Comparison of ENCODE assay signal across 20 cellular contexts in the genomic region with DNA sequence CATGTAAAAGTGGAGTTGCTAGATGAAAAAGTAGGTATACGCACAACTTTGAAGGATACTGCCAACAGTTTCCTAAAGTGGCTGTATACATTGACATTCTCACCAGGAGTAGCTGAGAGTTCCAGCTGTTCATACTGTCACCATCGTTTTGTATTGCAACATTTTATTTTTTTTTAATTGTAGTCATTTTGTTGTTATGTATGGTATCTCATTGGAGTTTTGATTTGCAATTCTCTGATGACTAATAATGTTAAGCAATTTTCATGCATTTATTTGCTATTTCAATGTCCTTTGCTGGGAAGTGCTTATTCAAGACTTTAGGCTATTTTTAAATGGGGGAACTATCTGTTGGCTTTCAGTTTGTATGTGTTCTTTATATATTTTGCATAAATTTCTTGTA.
DNase-seq lines count a peak whose midpoint lies in the region; ATAC-seq and TF ChIP-seq lines count a peak whose summit lies in the region.
"Had no signal": no experiment of that assay in that cellular context is flagged by ENCODE, and none has a peak within 500 bp of the region (broad histone marks: within the 10 kb centered on the region; RNA-seq: fewer than 3 reads in every experiment).

No MANE protein-coding gene starts in this region.

- intact Hi-C loops in IMR-90 (cut with micrococcal nuclease): loop anchor here (5.0 kb wide), 1 partner anchor 186 kb away; the partner anchor contains the start of gene TGFBR2
- intact Hi-C loops in Right ventricle myocardium superior (cut with DNase I): no loop called here
- intact Hi-C loops in CD4-positive, alpha-beta T cell (cut with DNase I, micrococcal nuclease): no loop called here

- H2BK120ac ChIP-seq in IMR-90 (ENCODE audit: low read depth, low read length): no peak overlapping the region
- H2BK120ac ChIP-seq in mesenchymal stem cell (ENCODE audit: low read depth, low read length): no peak overlapping the region

- H2BK5ac ChIP-seq in IMR-90 (ENCODE audit: low read depth, low read length, poor library complexity, severe bottlenecking) (no peak overlapping the region), mesenchymal stem cell (ENCODE audit: low read depth, low read length, poor library complexity, severe bottlenecking) (no peak overlapping the region)

- H3K4me2 ChIP-seq in IMR-90 (ENCODE audit: low read depth, low read length): no peak overlapping the region
- no peak overlapping the region for H3K4me2 ChIP-seq in mesenchymal stem cell (ENCODE audit: low read length, poor library complexity, severe bottlenecking)
- H3K4me2 ChIP-seq: BLaER1, smooth muscle cell had no signal

- no peak overlapping the region for H3K56ac ChIP-seq in IMR-90 (ENCODE audit: extremely low read depth, insufficient read depth, low read length)

- in situ Hi-C loops in IMR-90 (cut with MboI; ENCODE audit: low sequenced_read_pairs): no loop called here

- no peak overlapping the region for H2AK9ac ChIP-seq in IMR-90 (replicated peaks; ENCODE audit: low read depth, low read length, poor library complexity)

- TF ChIP-seq POLR2A in IMR-90 (IDR thresholded peaks at IDR 0.05; ENCODE audit: low read depth, low read length): no peak

- H4K5ac ChIP-seq in IMR-90 (ENCODE audit: low read depth, low read length): no peak overlapping the region

- no peak overlapping the region for H2BK12ac ChIP-seq in mesenchymal stem cell (ENCODE audit: low read length in 2 of 2)

- WGBS in IMR-90 (ENCODE audit: extremely low coverage in 2 of 2, insufficient read length in 1 of 2), 2 experiments: no CpG with 5 or more reads among the region's 2 CpGs
- whole genome bisulfite sequencing in mesenchymal stem cell: 79% methylated on average over 2 of the region's 2 CpGs

- H3K14ac ChIP-seq in IMR-90 (replicated peaks; ENCODE audit: low read depth, low read length): no peak overlapping the region
- no peak overlapping the region for H3K14ac ChIP-seq in mesenchymal stem cell (ENCODE audit: low read length in 2 of 2)

- dilution Hi-C loops in IMR-90 (cut with HindIII; ENCODE audit: low sequenced_read_pairs, unreplicated experiment): no loop called here

- TF ChIP-seq CTCF in IMR-90 (conservative IDR thresholded peaks at IDR 0.05; ENCODE audit: low read depth, low read length): no peak
- no peak for TF ChIP-seq CTCF in choroid plexus epithelial cell (conservative IDR thresholded peaks at IDR 0.05; ENCODE audit: low read depth, low read length)
- no peak for TF ChIP-seq CTCF in CD4-positive, alpha-beta T cell (IDR thresholded peaks at IDR 0.05)

- H3K9me3 ChIP-seq in IMR-90 (ENCODE audit: control insufficient read depth, insufficient read depth, low read length) (no peaks in the 10 kb centered on the region), mesenchymal stem cell (ENCODE audit: control insufficient read depth, low read length) (no peaks in the 10 kb centered on the region)
- H3K9me3 ChIP-seq in CD4-positive, alpha-beta T cell (ENCODE audit: control insufficient read depth, low read length): no peaks in the 10 kb centered on the region
- H3K9me3 ChIP-seq: BLaER1, vagina had no signal

- H3K36me3 ChIP-seq in IMR-90 (ENCODE audit: control insufficient read depth, insufficient read depth, low read length) (no peaks in the 10 kb centered on the region), mesenchymal stem cell (ENCODE audit: control insufficient read depth in 1 of 2, insufficient read depth in 2 of 2, low read depth in 1 of 2, low read length in 2 of 2) (no peaks in the 10 kb centered on the region)
- H3K36me3 ChIP-seq: BLaER1, vagina had no signal

- no peaks in the 10 kb centered on the region for H3K27me3 Mint-ChIP-seq in CD4-positive, alpha-beta T cell
- H3K27me3 Mint-ChIP-seq: activated CD8-positive, alpha-beta T cell treated with anti-CD3 and anti-CD28 coated beads for 36 hours; activated naive CD4-positive, alpha-beta T cell treated with anti-CD3 and anti-CD28 coated beads, Interleukin-2, amount 50 U/mL, for 24 hours; brain had no signal

- H2AFZ ChIP-seq in IMR-90 (replicated peaks; ENCODE audit: low read length, poor library complexity) (no peak overlapping the region), mesenchymal stem cell (ENCODE audit: low read depth, low read length) (no peak overlapping the region)

- no peak overlapping the region for H2AK5ac ChIP-seq in IMR-90 (ENCODE audit: low read depth, low read length)
- no peak overlapping the region for H2AK5ac ChIP-seq in mesenchymal stem cell (ENCODE audit: low read length, severe bottlenecking)

- no peak overlapping the region for H3K23ac ChIP-seq in IMR-90 (ENCODE audit: low read depth, low read length)
- H3K23ac ChIP-seq in mesenchymal stem cell (ENCODE audit: low read length in 2 of 2): no peak overlapping the region

- no peak overlapping the region for H3K4me3 ChIP-seq in IMR-90 (ENCODE audit: insufficient read depth, low read depth, low read length)
- no peak overlapping the region for H3K4me3 ChIP-seq in choroid plexus epithelial cell (ENCODE audit: low read depth, low read length)
- no peak overlapping the region for H3K4me3 ChIP-seq in mesenchymal stem cell (ENCODE audit: insufficient read depth in 1 of 2, low read depth in 1 of 2, low read length in 2 of 2)
- H3K4me3 ChIP-seq: BLaER1, smooth muscle cell, vagina had no signal

- no peak overlapping the region for H3K27ac Mint-ChIP-seq in CD4-positive, alpha-beta T cell
- H3K27ac Mint-ChIP-seq: activated CD8-positive, alpha-beta T cell treated with anti-CD3 and anti-CD28 coated beads for 36 hours; activated naive CD4-positive, alpha-beta T cell treated with anti-CD3 and anti-CD28 coated beads, Interleukin-2, amount 50 U/mL, for 24 hours; brain; WTC11 had no signal

- no peaks in the 10 kb centered on the region for H3K79me1 ChIP-seq in IMR-90 (ENCODE audit: low read depth in 1 of 2, low read length in 2 of 2)
- no peaks in the 10 kb centered on the region for H3K79me1 ChIP-seq in mesenchymal stem cell (replicated peaks; ENCODE audit: low read length, poor library complexity, severe bottlenecking)

- H3K18ac ChIP-seq in IMR-90 (ENCODE audit: low read depth, low read length): no peak overlapping the region
- no peak overlapping the region for H3K18ac ChIP-seq in mesenchymal stem cell (ENCODE audit: low read depth in 1 of 2, low read length in 2 of 2)

- no peak for TF ChIP-seq RAD21 in IMR-90 (IDR thresholded peaks at IDR 0.05; ENCODE audit: low read length)

- no peaks in the 10 kb centered on the region for H3K9me1 ChIP-seq in IMR-90 (ENCODE audit: insufficient read depth, low read length)

- no peak overlapping the region for H3K4ac ChIP-seq in IMR-90 (ENCODE audit: low read depth, low read length)
- H3K4ac ChIP-seq in mesenchymal stem cell (ENCODE audit: low read depth in 1 of 2, low read length in 2 of 2): no peak overlapping the region

- POLR2A ChIA-PET in IMR-90 (lab: Charles Lee; ENCODE audit: unreplicated experiment): no interaction called here
- POLR2A ChIA-PET in CD4-positive, alpha-beta T cell (lab: Charles Lee): no interaction called here

- H4K20me1 ChIP-seq in IMR-90 (ENCODE audit: insufficient read depth, low read length): no peaks in the 10 kb centered on the region
- H4K20me1 ChIP-seq: BLaER1 had no signal

- CTCF ChIA-PET in IMR-90 (lab: Yijun Ruan, JAX): interaction anchor here (0.9 kb wide), 1 partner anchor 55 kb away, joined by 4 read pairs; no protein-coding TSS in a partner anchor
- CTCF ChIA-PET in CD4-positive, alpha-beta T cell (lab: Charles Lee): no interaction called here

- no peak overlapping the region for H4K8ac ChIP-seq in IMR-90 (ENCODE audit: low read depth in 2 of 2, low read length in 2 of 2)
- H4K8ac ChIP-seq in mesenchymal stem cell (ENCODE audit: low read length): no peak overlapping the region

- no peaks in the 10 kb centered on the region for H3K36me3 Mint-ChIP-seq in CD4-positive, alpha-beta T cell (ENCODE audit: low read depth)
- H3K36me3 Mint-ChIP-seq: activated naive CD4-positive, alpha-beta T cell treated with anti-CD3 and anti-CD28 coated beads, Interleukin-2, amount 50 U/mL, for 24 hours; brain; WTC11 had no signal

- H3K27ac ChIP-seq in IMR-90 (ENCODE audit: insufficient read depth, low read length): no peak overlapping the region
- no peak overlapping the region for H3K27ac ChIP-seq in mesenchymal stem cell (ENCODE audit: low read length, poor library complexity, severe bottlenecking)
- H3K27ac ChIP-seq in CD4-positive, alpha-beta T cell (ENCODE audit: low read depth, low read length): no peak overlapping the region
- H3K27ac ChIP-seq: BLaER1, vagina had no signal

- H3K9ac ChIP-seq in IMR-90 (ENCODE audit: low read depth, low read length) (no peak overlapping the region), mesenchymal stem cell (ENCODE audit: low read length) (peak overlapping the region; percentile 21)
- H3K9ac ChIP-seq: BLaER1 had no signal

- no TSS peak for BruUV-seq in IMR-90 (replicated peaks; lab: Mats Ljungman, UMichigan)

- no peaks in the 10 kb centered on the region for H3K9me3 Mint-ChIP-seq in CD4-positive, alpha-beta T cell
- H3K9me3 Mint-ChIP-seq: activated CD8-positive, alpha-beta T cell treated with anti-CD3 and anti-CD28 coated beads for 36 hours; activated naive CD4-positive, alpha-beta T cell treated with anti-CD3 and anti-CD28 coated beads, Interleukin-2, amount 50 U/mL, for 24 hours; activated T-cell treated with anti-CD3 and anti-CD28 coated beads, Interleukin-2, amount 50 U/mL, for 4 hours; brain; WTC11 had no signal

- peaks cover 6% of the 10 kb centered on the region for H3K4me1 ChIP-seq in IMR-90 (ENCODE audit: control insufficient read depth, insufficient read depth, low read length)
- H3K4me1 ChIP-seq in mesenchymal stem cell (ENCODE audit: control insufficient read depth, insufficient read depth, low read depth, low read length): peaks cover 2% of the 10 kb centered on the region
- H3K4me1 ChIP-seq: BLaER1, vagina had no signal

- ATAC-seq in IMR-90 (ENCODE audit: low read depth) (peak; percentile 73), Right ventricle myocardium superior (ENCODE audit: poor library complexity) (no peak), HG03457 (IDR thresholded peaks at IDR 0.05; ENCODE audit: unreplicated experiment) (no peak)
- no peak for ATAC-seq in CD4-positive, alpha-beta T cell (ENCODE audit: poor library complexity)
- ATAC-seq: activated CD8-positive, alpha-beta T cell treated with anti-CD3 and anti-CD28 coated beads for 36 hours; activated T-cell treated with anti-CD3 and anti-CD28 coated beads, Interleukin-2, amount 50 U/mL, for 4 hours; WTC11 had no signal

- H3K4me1 Mint-ChIP-seq in CD4-positive, alpha-beta T cell (ENCODE audit: low read depth): no peaks in the 10 kb centered on the region
- H3K4me1 Mint-ChIP-seq: brain, WTC11 had no signal

- no peak overlapping the region for H3K4me3 Mint-ChIP-seq in CD4-positive, alpha-beta T cell
- H3K4me3 Mint-ChIP-seq: activated CD8-positive, alpha-beta T cell treated with anti-CD3 and anti-CD28 coated beads for 36 hours; activated naive CD4-positive, alpha-beta T cell treated with anti-CD3 and anti-CD28 coated beads, Interleukin-2, amount 50 U/mL, for 24 hours; activated T-cell treated with anti-CD3 and anti-CD28 coated beads, Interleukin-2, amount 50 U/mL, for 4 hours; brain; WTC11 had no signal

- H4K91ac ChIP-seq in IMR-90 (ENCODE audit: insufficient read depth, low read depth, low read length) (no peak overlapping the region), mesenchymal stem cell (ENCODE audit: low read length) (no peak overlapping the region)

- DNase-seq in AG20443 (ENCODE audit: low spot score): peak; percentile 22
- DNase-seq in IMR-90: peak; percentile 84
- peak; percentile 87 for DNase-seq in choroid plexus epithelial cell (ENCODE audit: low read depth)
- DNase-seq in mesenchymal stem cell: peak; percentile 65
- DNase-seq in Right ventricle myocardium superior: no peak
- DNase-seq in CD4-positive, alpha-beta T cell: no peak
- no peak for DNase-seq in activated CD8-positive, alpha-beta memory T cell treated with anti-CD3 and anti-CD28 coated beads for 24 hours
- DNase-seq: activated CD8-positive, alpha-beta T cell treated with anti-CD3 and anti-CD28 coated beads for 36 hours; activated T-cell treated with anti-CD3 and anti-CD28 coated beads, Interleukin-2, amount 50 U/mL, for 4 hours; erythroblast; NCI-H2029; NCI-H510A; stimulated activated CD4-positive, alpha-beta T cell treated with anti-CD3 and anti-CD28 coated beads, Interleukin-4, amount 100 ng/mL, for 4 hours had no signal

- H2BK20ac ChIP-seq in IMR-90 (ENCODE audit: low read depth, low read length): no peak overlapping the region

- no peaks in the 10 kb centered on the region for H3K27me3 ChIP-seq in IMR-90 (ENCODE audit: control insufficient read depth, insufficient read depth, low read length)
- H3K27me3 ChIP-seq in mesenchymal stem cell (ENCODE audit: control insufficient read depth in 1 of 2, insufficient read depth in 1 of 2, low read length in 2 of 2): no peaks in the 10 kb centered on the region
- H3K27me3 ChIP-seq in CD4-positive, alpha-beta T cell (ENCODE audit: control insufficient read depth, insufficient read depth, low read length): no peaks in the 10 kb centered on the region
- H3K27me3 ChIP-seq: BLaER1, vagina had no signal

- H2BK15ac ChIP-seq in IMR-90 (ENCODE audit: low read depth, low read length) (no peak overlapping the region), mesenchymal stem cell (ENCODE audit: low read depth, poor library complexity, severe bottlenecking) (no peak overlapping the region)

Comparison
In these comparisons a context has a peak if more than half of its experiments do, and no peak if none do; other contexts are left out.
1. DNase-seq: peak in AG20443 (single experiment), IMR-90 (single experiment), choroid plexus epithelial cell (single experiment) and mesenchymal stem cell (single experiment); none in Right ventricle myocardium superior (single experiment), CD4-positive, alpha-beta T cell (0 of 10) and activated CD8-positive, alpha-beta memory T cell treated with anti-CD3 and anti-CD28 coated beads for 24 hours (single experiment).